Comparison of ENCODE assay signal across 8 cellular contexts in the genomic region with DNA sequence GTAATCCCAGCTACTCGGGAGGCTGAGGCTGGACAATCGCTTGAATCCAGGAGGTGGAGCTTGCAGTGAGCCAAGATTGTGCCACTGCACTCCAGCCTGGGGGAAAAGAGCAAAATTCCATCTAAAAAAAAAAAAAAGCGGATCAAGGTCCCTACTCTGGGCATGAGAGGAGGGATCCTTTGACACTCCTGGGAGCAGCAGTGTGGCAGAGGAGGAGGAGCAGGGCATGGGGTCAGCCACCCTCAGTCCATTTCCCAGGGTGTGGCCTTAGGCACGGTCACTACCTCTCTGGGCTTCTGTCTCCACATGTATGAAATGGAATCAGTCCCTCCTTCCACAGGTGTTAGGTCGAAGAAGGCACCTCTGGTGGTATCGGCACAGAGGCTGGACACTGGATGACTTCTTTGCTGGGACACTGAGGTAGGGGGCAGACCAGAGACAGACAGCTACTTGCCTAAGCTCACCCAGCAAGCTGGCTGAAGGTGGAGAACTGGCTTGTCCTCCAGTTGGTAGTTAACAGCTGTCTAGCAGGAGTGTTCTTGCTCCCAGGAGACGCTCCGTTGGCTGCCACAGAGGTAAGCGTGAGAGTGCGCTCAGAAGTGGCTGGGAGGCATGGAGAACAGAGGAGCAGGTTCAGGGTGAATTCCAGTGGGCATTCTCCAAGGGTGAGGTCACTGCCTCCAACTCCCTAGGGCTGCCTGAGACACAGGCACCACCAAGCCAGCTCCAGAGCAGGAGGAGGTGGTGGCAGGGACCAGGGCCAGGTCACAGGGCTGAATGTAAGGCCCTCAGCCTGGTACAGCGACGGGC. TPM values are rescaled to one million over a fixed set of nuclear protein-coding genes. Genes with fewer than 3 reads are reported as not detected.
DNase-seq lines count a peak whose midpoint lies in the region; ATAC-seq, FAIRE-seq and TF ChIP-seq lines count a peak whose summit lies in the region.

No MANE protein-coding gene starts in this region.

- FAIRE-seq in astrocyte (lab: Jason Lieb, UNC) (peak; percentile 93), keratinocyte (lab: Jason Lieb, UNC) (peak; percentile 98)

- H3K4me2 ChIP-seq in astrocyte (ENCODE audit: low read length), result peak overlapping the region; percentile 59
- peak overlapping the region; percentile 39 for H3K4me2 ChIP-seq in keratinocyte (ENCODE audit: control insufficient read depth, extremely low read depth, insufficient read depth, low read depth, low read length)

- H3K4me3 Mint-ChIP-seq in astrocyte (ENCODE audit: unreplicated experiment), result no peak overlapping the region

- H4K20me1 ChIP-seq in astrocyte (ENCODE audit: insufficient read depth, low read length), result no peaks in the 10 kb centered on the region
- no peaks in the 10 kb centered on the region for H4K20me1 ChIP-seq in keratinocyte (ENCODE audit: control insufficient read depth, extremely low read depth, insufficient read depth, low read length)

- H3K27ac ChIP-seq in HUES6 (ENCODE audit: low read depth, low read length) (peak overlapping the region; percentile 44; the same call in 1 of the 2 replicates), astrocyte (ENCODE audit: low read depth, low read length) (peak overlapping the region; percentile 88), keratinocyte (ENCODE audit: control insufficient read depth, insufficient read depth, low read length) (peak overlapping the region; percentile 42), tibial artery (peak overlapping the region; percentile 78 to 95)

- TF ChIP-seq CTCF in astrocyte (IDR thresholded peaks at IDR 0.05; ENCODE audit: insufficient read depth, low read depth, low read length) (no peak), keratinocyte (optimal IDR thresholded peaks at IDR 0.05 in 1 of 3, IDR thresholded peaks at IDR 0.05 in 1 of 3, conservative IDR thresholded peaks at IDR 0.05 in 1 of 3; ENCODE audit: extremely low read depth in 1 of 3, insufficient read depth in 2 of 3, low read length in 3 of 3) (no peak), tibial artery (IDR thresholded peaks at IDR 0.05) (no peak), GM10248 (IDR thresholded peaks at IDR 0.05; ENCODE audit: control extremely low read depth, extremely low read depth, low read depth, missing control alignments) (no peak)

- peaks cover 4% of the 10 kb centered on the region for H3K9me1 ChIP-seq in keratinocyte (ENCODE audit: control insufficient read depth, extremely low read depth, insufficient read depth, low read length)

- no peaks in the 10 kb centered on the region for H3K27me3 Mint-ChIP-seq in astrocyte (ENCODE audit: low read depth, unreplicated experiment)

- peak overlapping the region; percentile 62 for H3K9ac ChIP-seq in HUES6 (ENCODE audit: low read length)
- peak overlapping the region; percentile 72 for H3K9ac ChIP-seq in astrocyte (ENCODE audit: low read length)
- peak overlapping the region; percentile 55 for H3K9ac ChIP-seq in keratinocyte (ENCODE audit: control insufficient read depth, extremely low read depth, insufficient read depth, low read length)

- H3K4me3 ChIP-seq in HUES6 (ENCODE audit: low read depth, low read length) (peak overlapping the region; percentile 0; the same call in 1 of the 2 replicates), astrocyte (ENCODE audit: insufficient read depth, low read depth, low read length) (no peak overlapping the region), keratinocyte (ENCODE audit: control insufficient read depth in 2 of 3, extremely low read depth in 1 of 3, insufficient read depth in 2 of 3, low read depth in 1 of 3, low read length in 3 of 3) (peak overlapping the region in 1 of 3 experiments; percentile 4), tibial artery (no peak overlapping the region)

- dilution Hi-C loops in keratinocyte (cut with MboI; ENCODE audit: extremely low pct_ligation_motif_present, low sequenced_read_pairs), result no loop called here

- H3K9me3 Mint-ChIP-seq in astrocyte (ENCODE audit: unreplicated experiment), result no peaks in the 10 kb centered on the region

- no peak overlapping the region for H2AFZ ChIP-seq in astrocyte (ENCODE audit: low read depth, low read length)
- no peak overlapping the region for H2AFZ ChIP-seq in keratinocyte (ENCODE audit: control insufficient read depth, low read length)

- DNase-seq in astrocyte (ENCODE audit: low read depth) (peak; percentile 95), keratinocyte (ENCODE audit: low read depth, low spot score) (no peak), tibial artery (peak in 1 of 2 donors; percentile 88), AML-193 (lab: John Stamatoyannopoulos, UW) (no peak), GM10248 (ENCODE audit: extremely low spot score) (no peak)

- H3K79me2 ChIP-seq in astrocyte (ENCODE audit: insufficient read depth, low read length) (peaks cover 15% of the 10 kb centered on the region), keratinocyte (ENCODE audit: control insufficient read depth, insufficient read depth, low read length) (no peaks in the 10 kb centered on the region)

- intact Hi-C loops in tibial artery (cut with DNase I; ENCODE audit: low total_unique reads), result no loop called here

- H3K36me3 ChIP-seq in HUES6 (ENCODE audit: control insufficient read depth, insufficient read depth, low read length) (peaks cover 3% of the 10 kb centered on the region; the same call in 1 of the 2 replicates), astrocyte (ENCODE audit: insufficient read depth, low read length) (no peaks in the 10 kb centered on the region), keratinocyte (ENCODE audit: control insufficient read depth in 2 of 2, extremely low read depth in 1 of 2, insufficient read depth in 2 of 2, low read length in 2 of 2) (no peaks in the 10 kb centered on the region), tibial artery (no peaks in the 10 kb centered on the region)

- ATAC-seq in HG02840 (IDR thresholded peaks at IDR 0.05; ENCODE audit: low FRiP score, unreplicated experiment) (no peak), HG03460 (IDR thresholded peaks at IDR 0.05; ENCODE audit: unreplicated experiment) (no peak)

- POLR2A ChIA-PET in GM10248 (lab: Yijun Ruan, JAX), result interaction anchor here (0.6 kb wide), 1 partner anchor 45 kb away, joined by 3 read pairs; a partner anchor contains a TSS

- no peaks in the 10 kb centered on the region for H3K36me3 Mint-ChIP-seq in astrocyte (ENCODE audit: low read depth, unreplicated experiment)

- CTCF ChIA-PET in GM10248 (lab: Yijun Ruan, JAX), result interaction anchor here (1.4 to 1.8 kb wide), 2 partner anchors 9 kb away, joined by 6 to 7 read pairs; no protein-coding TSS in a partner anchor

- peaks cover 40% of the 10 kb centered on the region for H3K4me1 Mint-ChIP-seq in astrocyte (ENCODE audit: low read depth, unreplicated experiment)

- H3K9me3 ChIP-seq in HUES6 (ENCODE audit: control insufficient read depth, insufficient read depth, low read depth, low read length), result no peaks in the 10 kb centered on the region
- H3K9me3 ChIP-seq in astrocyte (ENCODE audit: insufficient read depth, low read depth, low read length), result no peaks in the 10 kb centered on the region
- no peaks in the 10 kb centered on the region for H3K9me3 ChIP-seq in keratinocyte (ENCODE audit: control insufficient read depth, low read depth, low read length)
- no peaks in the 10 kb centered on the region for H3K9me3 ChIP-seq in tibial artery

- peak overlapping the region; percentile 100 for H3K27ac Mint-ChIP-seq in astrocyte (ENCODE audit: unreplicated experiment)

- H3K4me1 ChIP-seq in HUES6 (ENCODE audit: control insufficient read depth, insufficient read depth, low read length) (peaks cover 35% of the 10 kb centered on the region), astrocyte (ENCODE audit: insufficient read depth, low read length) (peaks cover 42% of the 10 kb centered on the region), keratinocyte (ENCODE audit: control insufficient read depth, extremely low read depth, insufficient read depth, low read length) (peaks cover 35% of the 10 kb centered on the region), tibial artery (peaks cover 0 to 78% (median 71%) of the 10 kb centered on the region in 4 donors)

- H3K27me3 ChIP-seq in HUES6 (ENCODE audit: control insufficient read depth, insufficient read depth, low read length) (no peaks in the 10 kb centered on the region), astrocyte (ENCODE audit: insufficient read depth, low read length) (no peaks in the 10 kb centered on the region), keratinocyte (ENCODE audit: control insufficient read depth, extremely low read depth, insufficient read depth, low read length) (no peaks in the 10 kb centered on the region), tibial artery (no peaks in the 10 kb centered on the region)

RNA-seq across cellular contexts. Expression of a gene that starts 19.6 kb away (rescaled TPM):
- 56.4 and 61.0 TPM in 2 replicates for total RNA-seq in astrocyte
- polyA plus RNA-seq in keratinocyte, result 92.5 to 99.2 TPM (median 95.9 TPM) in 3 replicates
- 28.6 TPM for polyA plus RNA-seq in keratinocyte (2011; ENCODE audit: low read depth)
- polyA plus RNA-seq in keratinocyte (2011; cell fraction: cytosol; rRNA removed), result 93.8 and 123 TPM in 2 replicates
- 58.4 and 68.3 TPM in 2 replicates for polyA plus RNA-seq in keratinocyte (2011; cell fraction: nucleus; rRNA removed)
- polyA plus RNA-seq in keratinocyte (2012; ENCODE audit: low replicate concordance), result 40.9 and 62.6 TPM in 2 replicates
- polyA minus RNA-seq in keratinocyte, result 62.9 to 78.3 TPM (median 72.1 TPM) in 3 replicates
- 57.2 TPM for polyA minus RNA-seq in keratinocyte (2011; cell fraction: cytosol; rRNA and poly(A)+ RNA removed)
- polyA minus RNA-seq in keratinocyte (2011; cell fraction: nucleus; rRNA and poly(A)+ RNA removed), result 16.5 and 17.5 TPM in 2 replicates

RNA-seq across cellular contexts. Expression of a gene that starts 45.0 kb away (rescaled TPM):
- 5.3 and 5.9 TPM in 2 replicates for total RNA-seq in astrocyte
- 0.54 to 1.9 TPM (median 0.71 TPM) in 3 replicates for polyA plus RNA-seq in keratinocyte
- polyA plus RNA-seq in keratinocyte (2011; ENCODE audit: low read depth), result 0.56 TPM
- 0.79 and 1.1 TPM in 2 replicates for polyA plus RNA-seq in keratinocyte (2011; cell fraction: cytosol; rRNA removed)
- polyA plus RNA-seq in keratinocyte (2011; cell fraction: nucleus; rRNA removed), result 2.0 and 2.3 TPM in 2 replicates
- polyA plus RNA-seq in keratinocyte (2012; ENCODE audit: low replicate concordance), result 1.4 and 2.1 TPM in 2 replicates
- polyA minus RNA-seq in keratinocyte, result 1.3 to 5.1 TPM (median 1.8 TPM) in 3 replicates
- not detected for polyA minus RNA-seq in keratinocyte (2011; cell fraction: cytosol; rRNA and poly(A)+ RNA removed)
- 1.6 and 2.2 TPM in 2 replicates for polyA minus RNA-seq in keratinocyte (2011; cell fraction: nucleus; rRNA and poly(A)+ RNA removed)
